8 cellular contexts compared by ENCODE assay signal in the genomic region with DNA sequence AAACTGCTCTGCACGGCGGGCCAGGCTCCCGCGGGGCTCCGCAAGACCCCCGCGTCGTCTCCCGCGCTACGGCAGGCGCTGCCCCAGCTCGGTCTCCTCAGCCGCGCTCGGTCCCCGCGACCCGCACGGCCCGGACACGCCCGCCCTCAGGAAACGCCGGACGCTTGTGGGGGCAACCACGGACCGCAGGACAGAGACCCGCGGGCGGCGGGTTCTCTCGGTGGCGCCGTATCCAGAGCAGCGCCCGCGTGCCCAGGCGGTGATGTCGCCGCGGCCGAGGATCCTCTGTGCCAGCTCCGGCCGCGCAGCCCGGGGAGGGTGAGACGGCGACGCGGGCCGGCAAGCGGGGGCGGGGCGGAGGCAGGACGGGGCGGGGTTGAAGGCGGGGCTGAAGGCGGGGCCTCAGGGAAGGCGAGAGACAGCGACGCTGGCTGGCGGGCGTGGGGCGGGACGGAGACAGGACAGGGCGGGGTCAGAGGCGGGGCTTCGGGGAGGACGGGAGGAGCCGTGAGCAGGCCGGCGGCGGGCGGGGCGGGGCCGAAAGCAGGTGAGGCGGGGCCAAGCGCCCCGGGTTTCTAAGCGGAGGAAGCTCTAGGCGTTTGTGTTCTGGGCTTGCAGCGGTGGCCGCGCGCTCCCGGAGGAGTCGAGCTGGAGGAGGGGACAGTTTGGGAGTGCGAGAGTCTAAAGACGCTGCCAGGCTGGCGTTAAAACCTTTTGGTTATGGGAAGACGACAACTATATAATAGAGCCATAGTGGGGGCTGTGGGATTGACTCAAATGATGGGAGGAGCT. TPM values are rescaled to one million over a fixed set of nuclear protein-coding genes. Genes with fewer than 3 reads are reported as not detected.
DNase-seq lines count a peak whose midpoint lies in the region; ATAC-seq and TF ChIP-seq lines count a peak whose summit lies in the region.

TSS of gene DSEL (minus strand) at position 289 of the 792 bp plus-strand sequence. CDS start 2,112 bp downstream, outside the sequence.

- ATAC-seq in omental fat pad (ENCODE audit: low FRiP score): peak; percentile 99

- DNase-seq in ELR (ENCODE audit: low read depth) (peak; percentile 94), HAP-1 (ENCODE audit: low spot score in 2 of 2) (peak; percentile 85 to 98), MM.1S (peak; percentile 91), SKM-1 (lab: John Stamatoyannopoulos, UW; ENCODE audit: unreplicated experiment) (peak; percentile 69), glutamatergic neuron (peak; percentile 100), omental fat pad (ENCODE audit: low spot score) (peak; percentile 88), superior temporal gyrus (ENCODE audit: extremely low spot score) (peak; percentile 92)
- peak; percentile 96 for DNase-seq in activated naive CD8-positive, alpha-beta T cell treated with anti-CD3 and anti-CD28 coated beads for 36 hours

- no peaks in the 10 kb centered on the region for H3K9me3 Mint-ChIP-seq in activated naive CD8-positive, alpha-beta T cell treated with anti-CD3 and anti-CD28 coated beads for 36 hours
- peaks cover 4% of the 10 kb centered on the region for H3K9me3 Mint-ChIP-seq in glutamatergic neuron (ENCODE audit: unreplicated experiment)

- H3K27ac Mint-ChIP-seq in activated naive CD8-positive, alpha-beta T cell treated with anti-CD3 and anti-CD28 coated beads for 36 hours: peak within 1 kb of the TSS; percentile 73
- peak within 1 kb of the TSS; percentile 94 for H3K27ac Mint-ChIP-seq in glutamatergic neuron (ENCODE audit: unreplicated experiment)

- H3K4me3 ChIP-seq in HAP-1 (peak within 1 kb of the TSS; percentile 77), MM.1S (ENCODE audit: low read length) (peak within 1 kb of the TSS; percentile 92)

- H3K9ac ChIP-seq in MM.1S (ENCODE audit: low read length): peak within 1 kb of the TSS; percentile 59

- H3K27me3 Mint-ChIP-seq in activated naive CD8-positive, alpha-beta T cell treated with anti-CD3 and anti-CD28 coated beads for 36 hours: peaks cover 5% of the 10 kb centered on the region
- peaks cover 5% of the 10 kb centered on the region for H3K27me3 Mint-ChIP-seq in glutamatergic neuron (ENCODE audit: unreplicated experiment)

- H3K4me1 ChIP-seq in HAP-1: peaks cover 14% of the 10 kb centered on the region
- no peaks in the 10 kb centered on the region for H3K4me1 ChIP-seq in MM.1S (ENCODE audit: low read length)

- no peaks in the 10 kb centered on the region for H3F3A ChIP-seq in MM.1S (ENCODE audit: insufficient read depth, low read length)

- H3K4me3 Mint-ChIP-seq in activated naive CD8-positive, alpha-beta T cell treated with anti-CD3 and anti-CD28 coated beads for 36 hours: peak within 1 kb of the TSS; percentile 98
- peak within 1 kb of the TSS; percentile 95 for H3K4me3 Mint-ChIP-seq in glutamatergic neuron (ENCODE audit: unreplicated experiment)

- TF ChIP-seq CTCF in MM.1S (IDR thresholded peaks at IDR 0.05; ENCODE audit: low read length): no peak
- no peak for TF ChIP-seq CTCF in glutamatergic neuron (IDR thresholded peaks at IDR 0.05; ENCODE audit: partially characterized antibody, unreplicated experiment)
- no peak for TF ChIP-seq CTCF in omental fat pad (IDR thresholded peaks at IDR 0.05)

- H4K20me1 ChIP-seq in MM.1S (ENCODE audit: insufficient read depth, low read length): no peaks in the 10 kb centered on the region

- in situ Hi-C loops in HAP-1 (cut with MboI; ENCODE audit: low sequenced_read_pairs): no loop called here

- H3K36me3 ChIP-seq in HAP-1 (replicated peaks) (peaks cover 7% of the 10 kb centered on the region), MM.1S (replicated peaks; ENCODE audit: insufficient read depth, low read length) (no peaks in the 10 kb centered on the region)

- no peaks in the 10 kb centered on the region for H3K27me3 ChIP-seq in HAP-1 (ENCODE audit: low read depth)
- no peaks in the 10 kb centered on the region for H3K27me3 ChIP-seq in MM.1S (replicated peaks; ENCODE audit: insufficient read depth, low read length)

- no peaks in the 10 kb centered on the region for H3K9me2 ChIP-seq in MM.1S (replicated peaks; ENCODE audit: insufficient read depth, low read length)

- H2AFZ ChIP-seq in MM.1S (ENCODE audit: low read length): peak within 1 kb of the TSS; percentile 98

- peak within 1 kb of the TSS; percentile 89 for H3K4me2 ChIP-seq in MM.1S (ENCODE audit: low read depth, low read length)

- H3K9me3 ChIP-seq in HAP-1 (no peaks in the 10 kb centered on the region), MM.1S (replicated peaks; ENCODE audit: insufficient read depth, low read length) (no peaks in the 10 kb centered on the region)

- peak within 1 kb of the TSS; percentile 24; the same call in 1 of the 2 replicates for H3K27ac ChIP-seq in MM.1S (ENCODE audit: low read length)

- no peaks in the 10 kb centered on the region for H3K36me3 Mint-ChIP-seq in activated naive CD8-positive, alpha-beta T cell treated with anti-CD3 and anti-CD28 coated beads for 36 hours
- H3K36me3 Mint-ChIP-seq in glutamatergic neuron (ENCODE audit: unreplicated experiment): no peaks in the 10 kb centered on the region

- peaks cover 21% of the 10 kb centered on the region for H3K4me1 Mint-ChIP-seq in activated naive CD8-positive, alpha-beta T cell treated with anti-CD3 and anti-CD28 coated beads for 36 hours
- peaks cover 14% of the 10 kb centered on the region for H3K4me1 Mint-ChIP-seq in glutamatergic neuron (ENCODE audit: low read depth, unreplicated experiment)

- H3K79me2 ChIP-seq in MM.1S (ENCODE audit: low read length): no peaks in the 10 kb centered on the region

RNA-seq across cellular contexts. Expression of gene DSEL, which starts in this region (rescaled TPM):
- total RNA-seq in activated naive CD8-positive, alpha-beta T cell treated with anti-CD3 and anti-CD28 coated beads for 36 hours: under 1 TPM; 0.30 to 0.35 TPM
- total RNA-seq in glutamatergic neuron (ENCODE audit: unreplicated experiment) (12.2 TPM), omental fat pad (10 to 100 TPM; 13.1 to 28.7 (median 22.4) TPM)

Comparison
In these comparisons a context has a peak if more than half of its experiments do, and no peak if none do; other contexts are left out.
1. Peak in every context shown above with its lines: DNase-seq, ATAC-seq, H3K4me3 ChIP-seq and H3K27ac ChIP-seq.
2. Peak in DNase-seq in activated naive CD8-positive, alpha-beta T cell treated with anti-CD3 and anti-CD28 coated beads for 36 hours; RNA of the gene not detected or under 1 TPM.